Comparison of ENCODE assay signal across 10 cellular contexts in the genomic region with DNA sequence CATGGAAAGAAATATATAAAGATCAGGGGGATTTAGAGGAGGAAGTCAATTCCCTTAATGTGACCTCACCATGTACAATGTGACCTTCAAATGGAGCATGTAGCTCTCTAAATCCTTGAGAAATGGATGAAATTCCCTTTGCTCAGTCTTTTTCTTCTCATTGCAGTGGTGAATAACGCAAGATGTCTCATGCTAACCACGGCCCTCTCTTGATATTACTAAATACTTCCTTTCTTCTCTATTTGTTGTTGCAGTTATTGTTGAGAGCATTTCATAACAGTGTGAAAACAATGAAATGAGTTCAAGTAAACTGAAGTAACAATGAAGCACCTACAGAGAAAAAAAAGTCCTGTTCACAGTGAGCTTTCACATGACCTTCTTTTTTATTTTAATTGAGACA. TPM values are rescaled to one million over a fixed set of nuclear protein-coding genes. Genes with fewer than 3 reads are reported as not detected.
DNase-seq lines count a peak whose midpoint lies in the region; ATAC-seq and TF ChIP-seq lines count a peak whose summit lies in the region.
"Had no signal": no experiment of that assay in that cellular context is flagged by ENCODE, and none has a peak within 500 bp of the region (broad histone marks: within the 10 kb centered on the region; RNA-seq: fewer than 3 reads in every experiment).

No MANE protein-coding gene starts in this region.

- no peak for TF ChIP-seq EP300 in upper lobe of left lung (IDR thresholded peaks at IDR 0.05)

- DNase-seq in activated naive CD8-positive, alpha-beta T cell treated with anti-CD3 and anti-CD28 coated beads, Interleukin-2, amount 10 ng/mL, durations not matched to agents 7 days and 5 days: no peak
- DNase-seq in activated naive CD8-positive, alpha-beta T cell treated with anti-CD3 and anti-CD28 coated beads for 36 hours: no peak
- DNase-seq in upper lobe of left lung (no peak), activated gamma-delta T cell (lab: John Stamatoyannopoulos, UW) (no peak), OCI-M1 (lab: John Stamatoyannopoulos, UW) (no peak)
- DNase-seq: activated CD8-positive, alpha-beta memory T cell treated with anti-CD3 and anti-CD28 coated beads, Interleukin-2, amount 50 U/mL, for 48 hours had no signal

- WGBS in upper lobe of left lung, 2 donors: 34 to 47% methylated on average over 2 of the region's 2 CpGs

- H3K9me3 ChIP-seq in upper lobe of left lung: no peaks in the 10 kb centered on the region
- H3K9me3 ChIP-seq: SJSA1 had no signal

- peaks cover 28% of the 10 kb centered on the region for H3K4me1 Mint-ChIP-seq in activated naive CD8-positive, alpha-beta T cell treated with anti-CD3 and anti-CD28 coated beads, Interleukin-2, amount 10 ng/mL, durations not matched to agents 7 days and 5 days
- H3K4me1 Mint-ChIP-seq in activated naive CD8-positive, alpha-beta T cell treated with anti-CD3 and anti-CD28 coated beads for 36 hours: peaks cover 29% of the 10 kb centered on the region
- peaks cover 15% of the 10 kb centered on the region for H3K4me1 Mint-ChIP-seq in activated T-helper 17 cell treated with anti-CD3 and anti-CD28 coated beads, Interleukin-2, amount 50 U/mL, for 72 hours

- no peaks in the 10 kb centered on the region for H3K27me3 ChIP-seq in upper lobe of left lung
- H3K27me3 ChIP-seq: SJSA1 had no signal

- ATAC-seq in activated naive CD8-positive, alpha-beta T cell treated with anti-CD3 and anti-CD28 coated beads, Interleukin-2, amount 10 ng/mL, durations not matched to agents 7 days and 5 days (ENCODE audit: low read depth): peak; percentile 61
- peak; percentile 57 for ATAC-seq in HG03196 (IDR thresholded peaks at IDR 0.05; ENCODE audit: unreplicated experiment)
- ATAC-seq in activated T-helper 17 cell treated with anti-CD3 and anti-CD28 coated beads, Interleukin-2, amount 50 U/mL, for 72 hours (replicated peaks): peak; percentile 91
- ATAC-seq in upper lobe of left lung (ENCODE audit: low FRiP score in 2 of 2): no peak
- ATAC-seq in GM18505 (IDR thresholded peaks at IDR 0.05; ENCODE audit: unreplicated experiment): no peak

- H3K36me3 ChIP-seq in upper lobe of left lung: no peaks in the 10 kb centered on the region
- H3K36me3 ChIP-seq: SJSA1 had no signal

- POLR2A ChIA-PET in activated naive CD8-positive, alpha-beta T cell treated with anti-CD3 and anti-CD28 coated beads, Interleukin-2, amount 10 ng/mL, durations not matched to agents 7 days and 5 days (lab: Charles Lee): no interaction called here

- peaks cover 4% of the 10 kb centered on the region for H3K36me3 Mint-ChIP-seq in activated naive CD8-positive, alpha-beta T cell treated with anti-CD3 and anti-CD28 coated beads, Interleukin-2, amount 10 ng/mL, durations not matched to agents 7 days and 5 days
- no peaks in the 10 kb centered on the region for H3K36me3 Mint-ChIP-seq in activated naive CD8-positive, alpha-beta T cell treated with anti-CD3 and anti-CD28 coated beads for 36 hours
- H3K36me3 Mint-ChIP-seq in activated T-helper 17 cell treated with anti-CD3 and anti-CD28 coated beads, Interleukin-2, amount 50 U/mL, for 72 hours (ENCODE audit: low read depth): no peaks in the 10 kb centered on the region

- H3K27ac Mint-ChIP-seq in activated naive CD8-positive, alpha-beta T cell treated with anti-CD3 and anti-CD28 coated beads, Interleukin-2, amount 10 ng/mL, durations not matched to agents 7 days and 5 days: no peak overlapping the region
- no peak overlapping the region for H3K27ac Mint-ChIP-seq in activated naive CD8-positive, alpha-beta T cell treated with anti-CD3 and anti-CD28 coated beads for 36 hours
- H3K27ac Mint-ChIP-seq in activated T-helper 17 cell treated with anti-CD3 and anti-CD28 coated beads, Interleukin-2, amount 50 U/mL, for 72 hours: peak overlapping the region; percentile 62

- no peaks in the 10 kb centered on the region for H3K9me3 Mint-ChIP-seq in activated naive CD8-positive, alpha-beta T cell treated with anti-CD3 and anti-CD28 coated beads, Interleukin-2, amount 10 ng/mL, durations not matched to agents 7 days and 5 days
- no peaks in the 10 kb centered on the region for H3K9me3 Mint-ChIP-seq in activated naive CD8-positive, alpha-beta T cell treated with anti-CD3 and anti-CD28 coated beads for 36 hours
- no peaks in the 10 kb centered on the region for H3K9me3 Mint-ChIP-seq in activated T-helper 17 cell treated with anti-CD3 and anti-CD28 coated beads, Interleukin-2, amount 50 U/mL, for 72 hours

- H3K4me3 Mint-ChIP-seq in activated naive CD8-positive, alpha-beta T cell treated with anti-CD3 and anti-CD28 coated beads, Interleukin-2, amount 10 ng/mL, durations not matched to agents 7 days and 5 days: peak overlapping the region; percentile 12
- no peak overlapping the region for H3K4me3 Mint-ChIP-seq in activated naive CD8-positive, alpha-beta T cell treated with anti-CD3 and anti-CD28 coated beads for 36 hours
- no peak overlapping the region for H3K4me3 Mint-ChIP-seq in activated T-helper 17 cell treated with anti-CD3 and anti-CD28 coated beads, Interleukin-2, amount 50 U/mL, for 72 hours

- H3K4me3 ChIP-seq in upper lobe of left lung: no peak overlapping the region
- H3K4me3 ChIP-seq: SJSA1 had no signal

- no peak for TF ChIP-seq CTCF in upper lobe of left lung (IDR thresholded peaks at IDR 0.05)

- H3K27me3 Mint-ChIP-seq in activated naive CD8-positive, alpha-beta T cell treated with anti-CD3 and anti-CD28 coated beads, Interleukin-2, amount 10 ng/mL, durations not matched to agents 7 days and 5 days: no peaks in the 10 kb centered on the region
- no peaks in the 10 kb centered on the region for H3K27me3 Mint-ChIP-seq in activated naive CD8-positive, alpha-beta T cell treated with anti-CD3 and anti-CD28 coated beads for 36 hours
- no peaks in the 10 kb centered on the region for H3K27me3 Mint-ChIP-seq in activated T-helper 17 cell treated with anti-CD3 and anti-CD28 coated beads, Interleukin-2, amount 50 U/mL, for 72 hours

- TF ChIP-seq POLR2A in upper lobe of left lung (IDR thresholded peaks at IDR 0.05) (no peak), GM18505 (IDR thresholded peaks at IDR 0.05; ENCODE audit: borderline replicate concordance, extremely low read depth, insufficient read depth, insufficient read length) (no peak)

- H3K4me1 ChIP-seq in upper lobe of left lung: peaks cover 9 to 28% (median 18%) of the 10 kb centered on the region in 4 donors

- peak overlapping the region in 3 of 4 donors; percentile 56 to 79 (median 67) for H3K27ac ChIP-seq in upper lobe of left lung

RNA-seq across cellular contexts. Expression of gene ZNF281, which starts 55.6 kb away (rescaled TPM):
- total RNA-seq in activated naive CD8-positive, alpha-beta T cell treated with anti-CD3 and anti-CD28 coated beads, Interleukin-2, amount 10 ng/mL, durations not matched to agents 7 days and 5 days: 10 to 100 TPM; 17.2 to 18.1 TPM
- total RNA-seq in activated naive CD8-positive, alpha-beta T cell treated with anti-CD3 and anti-CD28 coated beads for 36 hours: 10 to 100 TPM; 20.4 to 20.8 TPM
- 10 to 100 TPM; 13.1 to 15.8 TPM for total RNA-seq in activated T-helper 17 cell treated with anti-CD3 and anti-CD28 coated beads, Interleukin-2, amount 50 U/mL, for 72 hours
- 10 to 100 TPM; 11.4 to 26.8 (median 16.6) TPM for total RNA-seq in upper lobe of left lung

Comparison
In these comparisons a context has a peak if more than half of its experiments do, and no peak if none do; other contexts are left out.
1. ATAC-seq: peak in activated naive CD8-positive, alpha-beta T cell treated with anti-CD3 and anti-CD28 coated beads, Interleukin-2, amount 10 ng/mL, durations not matched to agents 7 days and 5 days (single experiment), HG03196 (single experiment) and activated T-helper 17 cell treated with anti-CD3 and anti-CD28 coated beads, Interleukin-2, amount 50 U/mL, for 72 hours (single experiment); none in upper lobe of left lung (0 of 2) and GM18505 (single experiment).